ENCODE assay signal across 9 cellular contexts in genomic region chr1:42756956-42757891, GRCh38. TPM values are rescaled to one million over a fixed set of nuclear protein-coding genes. Genes with fewer than 3 reads are reported as not detected.
DNase-seq lines count a peak whose midpoint lies in the region; ATAC-seq and TF ChIP-seq lines count a peak whose summit lies in the region.
"Had no signal": no experiment of that assay in that cellular context is flagged by ENCODE, and none has a peak within 500 bp of the region (broad histone marks: within the 10 kb centered on the region; RNA-seq: fewer than 3 reads in every experiment).

No MANE protein-coding gene starts in this region.

- DNase-seq in GM03348 (ENCODE audit: low spot score), result peak; percentile 78
- peak; percentile 57 for DNase-seq in NCI-H146 (lab: John Stamatoyannopoulos, UW)
- DNase-seq in T-helper 17 cell, result no peak
- peak; percentile 64 for DNase-seq in fibroblast of villous mesenchyme (ENCODE audit: low read depth)
- no peak for DNase-seq in progenitor cell of endocrine pancreas (ENCODE audit: low spot score, unreplicated experiment)
- no peak for DNase-seq in HK-2 (ENCODE audit: unreplicated experiment)
- no peak for DNase-seq in activated CD4-positive, CD25-positive, alpha-beta regulatory T cell (lab: John Stamatoyannopoulos, UW)

- H3K4me3 ChIP-seq in fibroblast of villous mesenchyme (ENCODE audit: low read depth, low read length), result no peak overlapping the region

- no peak for ATAC-seq in T-helper 17 cell

- H3K36me3 Mint-ChIP-seq in T-helper 17 cell (ENCODE audit: low read depth) (peaks cover 15% of the 10 kb centered on the region), progenitor cell of endocrine pancreas (ENCODE audit: insufficient read depth) (peaks cover 36% of the 10 kb centered on the region)

- TF ChIP-seq CTCF in 22Rv1 (IDR thresholded peaks at IDR 0.05) (peak; percentile 81), fibroblast of villous mesenchyme (IDR thresholded peaks at IDR 0.05; ENCODE audit: insufficient read depth, low read depth, low read length) (peak; percentile 76), progenitor cell of endocrine pancreas (IDR thresholded peaks at IDR 0.05; ENCODE audit: unreplicated experiment) (peak; percentile 58)

- H3K9me3 ChIP-seq in T-helper 17 cell (ENCODE audit: control insufficient read depth, low read length, poor library complexity, severe bottlenecking), result no peaks in the 10 kb centered on the region

- peaks cover 4% of the 10 kb centered on the region for H3K9me3 Mint-ChIP-seq in progenitor cell of endocrine pancreas (ENCODE audit: low read depth)

- peak overlapping the region; percentile 82 for H3K27ac Mint-ChIP-seq in T-helper 17 cell
- H3K27ac Mint-ChIP-seq in progenitor cell of endocrine pancreas, result peak overlapping the region; percentile 62

- no peaks in the 10 kb centered on the region for H3K27me3 Mint-ChIP-seq in T-helper 17 cell
- H3K27me3 Mint-ChIP-seq in progenitor cell of endocrine pancreas, result no peaks in the 10 kb centered on the region

- H3K4me3 Mint-ChIP-seq in T-helper 17 cell (no peak overlapping the region), progenitor cell of endocrine pancreas (ENCODE audit: low read depth) (no peak overlapping the region)

- no peak overlapping the region for H3K27ac ChIP-seq in 22Rv1

- H3K4me1 Mint-ChIP-seq in T-helper 17 cell, result peaks cover 11% of the 10 kb centered on the region
- no peaks in the 10 kb centered on the region for H3K4me1 Mint-ChIP-seq in progenitor cell of endocrine pancreas (ENCODE audit: low read depth)

RNA-seq across cellular contexts. Expression of gene P3H1, which starts 9.6 kb away (rescaled TPM):
- total RNA-seq in T-helper 17 cell, result 10 to 100 TPM; 22.5 to 26.7 TPM
- 188 and 212 TPM in 2 replicates for total RNA-seq in fibroblast of villous mesenchyme
- 68.6 and 72.9 TPM in 2 replicates for total RNA-seq in progenitor cell of endocrine pancreas

RNA-seq across cellular contexts. Expression of gene C1orf50, which starts 9.8 kb away (rescaled TPM):
- 10 to 100 TPM; 14.8 to 15.5 TPM for total RNA-seq in T-helper 17 cell
- total RNA-seq in fibroblast of villous mesenchyme, result 3.2 and 5.2 TPM in 2 replicates
- 9.7 and 12.0 TPM in 2 replicates for total RNA-seq in progenitor cell of endocrine pancreas

RNA-seq across cellular contexts. Expression of gene CLDN19, which starts 17.2 kb away (rescaled TPM):
- total RNA-seq in T-helper 17 cell, result not detected
- total RNA-seq in fibroblast of villous mesenchyme, result not detected in 2 replicates
- total RNA-seq in progenitor cell of endocrine pancreas, result 7.8 and 8.2 TPM in 2 replicates
- total RNA-seq: subcutaneous adipose tissue had no signal

RNA-seq across cellular contexts. Expression of gene TMEM269, which starts 27.6 kb away (rescaled TPM):
- total RNA-seq in T-helper 17 cell, result under 1 TPM; 0.42 to 0.47 TPM
- under 0.01 TPM in 2 replicates for total RNA-seq in fibroblast of villous mesenchyme
- total RNA-seq in progenitor cell of endocrine pancreas, result 0.42 and 0.48 TPM in 2 replicates

RNA-seq across cellular contexts. Expression of gene ERMAP, which starts 59.7 kb away (rescaled TPM):
- total RNA-seq in T-helper 17 cell (1 to 10 TPM; 6.4 to 8.9 TPM), fibroblast of villous mesenchyme (14.2 and 14.8 TPM in 2 replicates), progenitor cell of endocrine pancreas (10.4 and 12.9 TPM in 2 replicates)

Comparison
In these comparisons a context has a peak if more than half of its experiments do, and no peak if none do; other contexts are left out.
1. DNase-seq: peak in GM03348 (single experiment), NCI-H146 (single experiment) and fibroblast of villous mesenchyme (single experiment); none in T-helper 17 cell (0 of 3), progenitor cell of endocrine pancreas (single experiment), HK-2 (single experiment) and activated CD4-positive, CD25-positive, alpha-beta regulatory T cell (0 of 4).
2. Peak in every context shown above with its lines, with median percentiles within 50 percentile points of each other: CTCF ChIP-seq.